In the genomic region with DNA sequence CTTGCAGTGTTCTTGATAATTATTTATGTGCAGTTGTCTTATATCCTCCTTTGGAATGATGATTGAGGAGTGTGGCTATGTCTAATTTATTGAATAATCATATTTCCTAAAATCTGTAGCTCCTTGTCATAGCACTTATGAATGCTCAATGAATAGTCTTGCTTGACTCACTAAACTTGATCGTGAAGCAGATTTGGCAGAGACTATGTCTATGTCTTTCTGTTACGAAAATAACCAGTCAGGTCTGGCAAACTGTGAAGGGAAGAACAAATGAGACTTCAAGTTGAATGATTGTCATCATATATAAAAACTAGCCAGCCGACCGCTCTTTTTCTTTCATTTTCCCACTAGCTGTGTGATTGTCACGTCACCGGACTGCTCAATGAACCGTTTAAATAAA, we compare ENCODE assay signal across 24 cellular contexts.
"Had no signal": no experiment of that assay in that cellular context is flagged by ENCODE, and none has a peak within 500 bp of the region (broad histone marks: within the 10 kb centered on the region; RNA-seq: fewer than 3 reads in every experiment).

No MANE protein-coding gene starts in this region.

- ATAC-seq: activated CD4-positive, alpha-beta T cell treated with anti-CD3 and anti-CD28 coated beads for 36 hours; activated T-helper 17 cell treated with anti-CD3 and anti-CD28 coated beads, Interleukin-2, amount 50 U/mL, for 72 hours; T-cell had no signal

- H3K27ac ChIP-seq: Peyer's patch, SJSA1, WERI-Rb-1 had no signal

- H3K27me3 ChIP-seq: Peyer's patch, SJSA1 had no signal

- H3K4me1 ChIP-seq: Peyer's patch, SJSA1 had no signal

- DNase-seq: activated CD4-positive, alpha-beta memory T cell treated with anti-CD3 and anti-CD28 coated beads, Interleukin-2, amount 10 ng/mL, durations not matched to agents 7 days and 5 days; activated CD4-positive, alpha-beta T cell treated with anti-CD3 and anti-CD28 coated beads for 36 hours; activated CD4-positive, alpha-beta T cell treated with anti-CD3 and anti-CD28 coated beads, Interleukin-2, amount 50 U/mL, for 1 hour; activated gamma-delta T cell; activated naive CD4-positive, alpha-beta T cell treated with anti-CD3 and anti-CD28 coated beads for 36 hours; activated T-cell treated with anti-CD3 and anti-CD28 coated beads for 4 hours; activated T-cell treated with anti-CD3 and anti-CD28 coated beads, Interleukin-2, amount 50 U/mL, for 48 hours; amygdala; caudate nucleus; KG1; MM.1S; NCI-H1105 treated with DMSO at 0.1 percent for 48 hours; NCI-H1436 treated with DMSO at 0.1 percent for 48 hours; NCI-H187; NCI-H2081; NCI-H446; NCI-H524; Peyer's patch; SHP77; T-cell; T-helper 2 cell; WERI-Rb-1 had no signal

- H3K4me3 ChIP-seq: Peyer's patch, SJSA1 had no signal

- H3K36me3 ChIP-seq: Peyer's patch, WERI-Rb-1 had no signal

- H3K9me3 ChIP-seq: Peyer's patch, SJSA1 had no signal
